In the genomic region with DNA sequence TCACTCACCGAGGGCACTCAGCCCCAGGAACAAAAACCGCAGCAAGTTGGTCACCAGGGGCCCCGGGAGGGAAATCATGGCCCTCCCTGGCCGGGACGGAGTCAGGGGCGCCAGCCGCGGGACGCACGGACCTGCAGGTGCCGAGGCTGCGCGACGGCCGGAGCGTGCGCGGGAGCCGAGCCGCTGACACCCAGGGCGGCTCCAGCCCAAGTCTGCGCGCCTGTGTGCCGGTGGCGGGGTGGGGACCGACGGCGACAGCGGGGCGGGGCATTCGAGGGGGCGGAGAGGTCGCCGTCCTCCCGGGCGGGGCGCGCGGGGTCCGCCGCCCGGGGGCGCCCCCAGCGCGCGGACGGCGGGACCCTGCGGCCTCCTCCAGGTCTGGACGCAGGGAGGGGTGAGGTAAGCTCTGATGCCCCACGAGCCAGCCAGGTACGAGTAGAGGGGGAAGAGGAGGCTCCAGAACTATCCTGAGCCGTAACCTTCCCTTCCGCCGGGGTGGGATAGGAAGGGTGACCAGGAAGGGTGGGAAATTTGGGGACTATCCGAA, we compare ENCODE assay signal across 1 cellular context.
TF ChIP-seq lines count a peak whose summit lies in the region.

A gene with protein sequence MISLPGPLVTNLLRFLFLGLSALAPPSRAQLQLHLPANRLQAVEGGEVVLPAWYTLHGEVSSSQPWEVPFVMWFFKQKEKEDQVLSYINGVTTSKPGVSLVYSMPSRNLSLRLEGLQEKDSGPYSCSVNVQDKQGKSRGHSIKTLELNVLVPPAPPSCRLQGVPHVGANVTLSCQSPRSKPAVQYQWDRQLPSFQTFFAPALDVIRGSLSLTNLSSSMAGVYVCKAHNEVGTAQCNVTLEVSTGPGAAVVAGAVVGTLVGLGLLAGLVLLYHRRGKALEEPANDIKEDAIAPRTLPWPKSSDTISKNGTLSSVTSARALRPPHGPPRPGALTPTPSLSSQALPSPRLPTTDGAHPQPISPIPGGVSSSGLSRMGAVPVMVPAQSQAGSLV (minus strand): TSS at position 214 of the 547 bp plus-strand sequence. CDS start 136 bp downstream, at position 78.

TF ChIP-seq in HEK293, 187 proteins besides CTCF, POLR2A, EP300 and RAD21 (continued from another document):
- TF ChIP-seq, protein P1, sequence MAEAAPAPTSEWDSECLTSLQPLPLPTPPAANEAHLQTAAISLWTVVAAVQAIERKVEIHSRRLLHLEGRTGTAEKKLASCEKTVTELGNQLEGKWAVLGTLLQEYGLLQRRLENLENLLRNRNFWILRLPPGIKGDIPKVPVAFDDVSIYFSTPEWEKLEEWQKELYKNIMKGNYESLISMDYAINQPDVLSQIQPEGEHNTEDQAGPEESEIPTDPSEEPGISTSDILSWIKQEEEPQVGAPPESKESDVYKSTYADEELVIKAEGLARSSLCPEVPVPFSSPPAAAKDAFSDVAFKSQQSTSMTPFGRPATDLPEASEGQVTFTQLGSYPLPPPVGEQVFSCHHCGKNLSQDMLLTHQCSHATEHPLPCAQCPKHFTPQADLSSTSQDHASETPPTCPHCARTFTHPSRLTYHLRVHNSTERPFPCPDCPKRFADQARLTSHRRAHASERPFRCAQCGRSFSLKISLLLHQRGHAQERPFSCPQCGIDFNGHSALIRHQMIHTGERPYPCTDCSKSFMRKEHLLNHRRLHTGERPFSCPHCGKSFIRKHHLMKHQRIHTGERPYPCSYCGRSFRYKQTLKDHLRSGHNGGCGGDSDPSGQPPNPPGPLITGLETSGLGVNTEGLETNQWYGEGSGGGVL (tag by site-specific recombination; IDR thresholded peaks at IDR 0.05): peak; percentile 64
- TF ChIP-seq, protein P2, sequence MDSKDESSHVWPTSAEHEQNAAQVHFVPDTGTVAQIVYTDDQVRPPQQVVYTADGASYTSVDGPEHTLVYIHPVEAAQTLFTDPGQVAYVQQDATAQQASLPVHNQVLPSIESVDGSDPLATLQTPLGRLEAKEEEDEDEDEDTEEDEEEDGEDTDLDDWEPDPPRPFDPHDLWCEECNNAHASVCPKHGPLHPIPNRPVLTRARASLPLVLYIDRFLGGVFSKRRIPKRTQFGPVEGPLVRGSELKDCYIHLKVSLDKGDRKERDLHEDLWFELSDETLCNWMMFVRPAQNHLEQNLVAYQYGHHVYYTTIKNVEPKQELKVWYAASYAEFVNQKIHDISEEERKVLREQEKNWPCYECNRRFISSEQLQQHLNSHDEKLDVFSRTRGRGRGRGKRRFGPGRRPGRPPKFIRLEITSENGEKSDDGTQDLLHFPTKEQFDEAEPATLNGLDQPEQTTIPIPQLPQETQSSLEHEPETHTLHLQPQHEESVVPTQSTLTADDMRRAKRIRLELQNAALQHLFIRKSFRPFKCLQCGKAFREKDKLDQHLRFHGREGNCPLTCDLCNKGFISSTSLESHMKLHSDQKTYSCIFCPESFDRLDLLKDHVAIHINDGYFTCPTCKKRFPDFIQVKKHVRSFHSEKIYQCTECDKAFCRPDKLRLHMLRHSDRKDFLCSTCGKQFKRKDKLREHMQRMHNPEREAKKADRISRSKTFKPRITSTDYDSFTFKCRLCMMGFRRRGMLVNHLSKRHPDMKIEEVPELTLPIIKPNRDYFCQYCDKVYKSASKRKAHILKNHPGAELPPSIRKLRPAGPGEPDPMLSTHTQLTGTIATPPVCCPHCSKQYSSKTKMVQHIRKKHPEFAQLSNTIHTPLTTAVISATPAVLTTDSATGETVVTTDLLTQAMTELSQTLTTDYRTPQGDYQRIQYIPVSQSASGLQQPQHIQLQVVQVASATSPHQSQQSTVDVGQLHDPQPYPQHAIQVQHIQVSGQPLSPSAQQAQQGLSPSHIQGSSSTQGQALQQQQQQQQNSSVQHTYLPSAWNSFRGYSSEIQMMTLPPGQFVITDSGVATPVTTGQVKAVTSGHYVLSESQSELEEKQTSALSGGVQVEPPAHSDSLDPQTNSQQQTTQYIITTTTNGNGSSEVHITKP (tag by site-specific recombination; IDR thresholded peaks at IDR 0.05): peak; percentile 89
- TF ChIP-seq ZNF248 (tag by site-specific recombination; IDR thresholded peaks at IDR 0.05) (no peak), MYNN (tag by site-specific recombination; IDR thresholded peaks at IDR 0.05; ENCODE audit: borderline replicate concordance) (no peak), ZNF670 (tag by site-specific recombination; IDR thresholded peaks at IDR 0.05; ENCODE audit: low read depth) (no peak), ZBTB20 (tag by site-specific recombination; IDR thresholded peaks at IDR 0.05) (peak; percentile 39; the same call in 1 of the 2 replicates), ZNF426 (tag by site-specific recombination; IDR thresholded peaks at IDR 0.05) (no peak), ZNF571 (tag by site-specific recombination; IDR thresholded peaks at IDR 0.05) (no peak), ZNF544 (tag by site-specific recombination; IDR thresholded peaks at IDR 0.05) (no peak), ZNF404 (tag by site-specific recombination; IDR thresholded peaks at IDR 0.05) (no peak), ZNF658 (tag by site-specific recombination; IDR thresholded peaks at IDR 0.05) (no peak), KLF9 (tag by site-specific recombination; IDR thresholded peaks at IDR 0.05; ENCODE audit: low read depth) (no peak), KLF7 (tag by site-specific recombination; IDR thresholded peaks at IDR 0.05; ENCODE audit: borderline replicate concordance) (no peak), FEZF1 (tag by site-specific recombination; IDR thresholded peaks at IDR 0.05) (no peak), ZXDB (tag by site-specific recombination; IDR thresholded peaks at IDR 0.05) (no peak), ZNF112 (tag by site-specific recombination; IDR thresholded peaks at IDR 0.05) (no peak), ZNF624 (tag by site-specific recombination; IDR thresholded peaks at IDR 0.05) (no peak), KLF10 (tag by site-specific recombination; IDR thresholded peaks at IDR 0.05) (no peak)
- TF ChIP-seq, protein P3, sequence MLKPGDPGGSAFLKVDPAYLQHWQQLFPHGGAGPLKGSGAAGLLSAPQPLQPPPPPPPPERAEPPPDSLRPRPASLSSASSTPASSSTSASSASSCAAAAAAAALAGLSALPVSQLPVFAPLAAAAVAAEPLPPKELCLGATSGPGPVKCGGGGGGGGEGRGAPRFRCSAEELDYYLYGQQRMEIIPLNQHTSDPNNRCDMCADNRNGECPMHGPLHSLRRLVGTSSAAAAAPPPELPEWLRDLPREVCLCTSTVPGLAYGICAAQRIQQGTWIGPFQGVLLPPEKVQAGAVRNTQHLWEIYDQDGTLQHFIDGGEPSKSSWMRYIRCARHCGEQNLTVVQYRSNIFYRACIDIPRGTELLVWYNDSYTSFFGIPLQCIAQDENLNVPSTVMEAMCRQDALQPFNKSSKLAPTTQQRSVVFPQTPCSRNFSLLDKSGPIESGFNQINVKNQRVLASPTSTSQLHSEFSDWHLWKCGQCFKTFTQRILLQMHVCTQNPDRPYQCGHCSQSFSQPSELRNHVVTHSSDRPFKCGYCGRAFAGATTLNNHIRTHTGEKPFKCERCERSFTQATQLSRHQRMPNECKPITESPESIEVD (tag by site-specific recombination; IDR thresholded peaks at IDR 0.05): no peak
TF ChIP-seq in HEK293: peak in this region for 3.
